Comparison of ENCODE assay signal across 19 cellular contexts in genomic region chr3:152760024-152760563, GRCh38.
DNase-seq lines count a peak whose midpoint lies in the region; ATAC-seq and TF ChIP-seq lines count a peak whose summit lies in the region.
"Had no signal": no experiment of that assay in that cellular context is flagged by ENCODE, and none has a peak within 500 bp of the region (broad histone marks: within the 10 kb centered on the region; RNA-seq: fewer than 3 reads in every experiment).

No MANE protein-coding gene starts in this region.

- no peak for TF ChIP-seq EP300 in upper lobe of left lung (IDR thresholded peaks at IDR 0.05)

- TF ChIP-seq CTCF in GM13976 (IDR thresholded peaks at IDR 0.05; ENCODE audit: borderline replicate concordance, control extremely low read depth, extremely low read depth, insufficient read depth, missing control alignments) (no peak), upper lobe of left lung (IDR thresholded peaks at IDR 0.05) (no peak)

- no peak overlapping the region for H3K4me3 ChIP-seq in upper lobe of left lung
- H3K4me3 ChIP-seq: neural progenitor cell, Peyer's patch, right lobe of liver had no signal

- WGBS in upper lobe of left lung, 2 donors: 78 to 92% methylated on average over 4 of the region's 4 CpGs

- in situ Hi-C loops in GM13976 (cut with MboI; ENCODE audit: low sequenced_read_pairs, unreplicated experiment): no loop called here

- H3K27ac ChIP-seq in upper lobe of left lung: no peak overlapping the region
- H3K27ac ChIP-seq: neural progenitor cell, Peyer's patch, right lobe of liver had no signal

- H3K9me3 ChIP-seq in upper lobe of left lung: peaks cover 0 to 7% (median 4%) of the 10 kb centered on the region in 4 donors
- H3K9me3 ChIP-seq: Peyer's patch, right lobe of liver had no signal

- H3K4me1 ChIP-seq in upper lobe of left lung: no peaks in the 10 kb centered on the region
- H3K4me1 ChIP-seq: neural progenitor cell, Peyer's patch, right lobe of liver had no signal

- H3K27me3 ChIP-seq in upper lobe of left lung: no peaks in the 10 kb centered on the region
- H3K27me3 ChIP-seq: neural progenitor cell, Peyer's patch, right lobe of liver had no signal

- ATAC-seq in GM18868 (IDR thresholded peaks at IDR 0.05; ENCODE audit: unreplicated experiment) (peak; percentile 86), GM21526 (IDR thresholded peaks at IDR 0.05; ENCODE audit: low FRiP score, unreplicated experiment) (peak; percentile 88), HG02973 (IDR thresholded peaks at IDR 0.05; ENCODE audit: unreplicated experiment) (peak; percentile 78), HG03565 (IDR thresholded peaks at IDR 0.05; ENCODE audit: unreplicated experiment) (peak; percentile 81), upper lobe of left lung (ENCODE audit: low FRiP score in 2 of 2) (no peak)
- ATAC-seq: right lobe of liver had no signal

- no peaks in the 10 kb centered on the region for H3K36me3 ChIP-seq in upper lobe of left lung
- H3K36me3 ChIP-seq: neural progenitor cell, Peyer's patch, right lobe of liver had no signal

- no peak for TF ChIP-seq POLR2A in upper lobe of left lung (IDR thresholded peaks at IDR 0.05)

- DNase-seq in LoVo (ENCODE audit: low spot score) (no peak), GM13976 (ENCODE audit: low spot score) (no peak), hepatic stellate cell (ENCODE audit: low spot score) (no peak), upper lobe of left lung (no peak)
- DNase-seq: activated CD4-positive, CD25-positive, alpha-beta regulatory T cell; activated naive CD8-positive, alpha-beta T cell treated with anti-CD3 and anti-CD28 coated beads, Interleukin-2, amount 10 ng/mL, durations not matched to agents 7 days and 5 days; central memory CD4-positive, alpha-beta T cell; DMS153; endodermal cell; NCI-H1105; NCI-H446; Peyer's patch; right lobe of liver; stimulated activated CD4-positive, alpha-beta T cell treated with anti-CD3 and anti-CD28 coated beads, Interleukin-4, amount 100 ng/mL, for 24 hours had no signal

Comparison
In these comparisons a context has a peak if more than half of its experiments do, and no peak if none do; other contexts are left out.
1. ATAC-seq: peak in GM18868 (single experiment), GM21526 (single experiment), HG02973 (single experiment) and HG03565 (single experiment); none in upper lobe of left lung (0 of 2).